ENCODE assay signal across 8 cellular contexts in genomic region chr1:58755468-58755872, GRCh38. TPM values are rescaled to one million over a fixed set of nuclear protein-coding genes. Genes with fewer than 3 reads are reported as not detected.
A peak's percentile ranks its signal among the peaks of the same experiment; 100 is the strongest.
DNase-seq lines count a peak whose midpoint lies in the region; ATAC-seq and TF ChIP-seq lines count a peak whose summit lies in the region.

No MANE protein-coding gene starts in this region.

- peak; percentile 86 for DNase-seq in A673 (ENCODE audit: low spot score)
- peak; percentile 81 for DNase-seq in KBM-7
- DNase-seq in activated B cell treated with CpG ODN at 0.5 μM for 24 hours, result no peak
- DNase-seq in coronary artery (ENCODE audit: low spot score), result peak; percentile 85
- peak; percentile 38 to 60 for DNase-seq in stimulated activated CD8-positive, alpha-beta memory T cell treated with anti-CD3 and anti-CD28 coated beads, Interleukin-7, amount 100 ng/mL, for 48 hours (ENCODE audit: extremely low read depth in 1 of 2, low read depth in 1 of 2)
- DNase-seq in nephron progenitor cell, result no peak

- H3K27ac Mint-ChIP-seq in activated B cell treated with CpG ODN at 0.5 μM for 24 hours, result no peak overlapping the region
- no peak overlapping the region for H3K27ac Mint-ChIP-seq in nephron progenitor cell

- POLR2A ChIA-PET in A673 (lab: Charles Lee; ENCODE audit: low non-redundant PET), result no interaction called here
- POLR2A ChIA-PET in activated B cell treated with CpG ODN at 0.5 μM for 24 hours (lab: Charles Lee), result interaction anchor here (0.6 to 1.8 kb wide), 6 partner anchors 26 to 541 kb away, joined by 3 to 11 read pairs (median 6); partner anchors contain the start of genes FGGY and JUN

- intact Hi-C loops in A673 (cut with micrococcal nuclease; ENCODE audit: unreplicated experiment) (no loop called here), activated B cell treated with CpG ODN at 0.5 μM for 24 hours (cut with micrococcal nuclease) (no loop called here)

- no TSS peak for BruUV-seq in A673 (replicated peaks; lab: Mats Ljungman, UMichigan)

- H3K27me3 Mint-ChIP-seq in activated B cell treated with CpG ODN at 0.5 μM for 24 hours (no peaks in the 10 kb centered on the region), nephron progenitor cell (ENCODE audit: low read depth, poor library complexity) (peaks cover 3% of the 10 kb centered on the region)

- WGBS in mesodermal cell (ENCODE audit: insufficient coverage in 2 of 2), 2 experiments, result 40 to 55% methylated on average over 5 of the region's 6 CpGs

- H3K4me1 Mint-ChIP-seq in activated B cell treated with CpG ODN at 0.5 μM for 24 hours, result peaks cover 13% of the 10 kb centered on the region
- H3K4me1 Mint-ChIP-seq in nephron progenitor cell, result peaks cover 34% of the 10 kb centered on the region

- H3K4me1 ChIP-seq in A673 (ENCODE audit: insufficient read depth, low read length, poor library complexity, severe bottlenecking) (peaks cover 9% of the 10 kb centered on the region), mesodermal cell (ENCODE audit: control insufficient read depth, insufficient read depth, low read length, poor library complexity, severe bottlenecking) (peaks cover 33% of the 10 kb centered on the region)

- ATAC-seq in GM18907 (IDR thresholded peaks at IDR 0.05; ENCODE audit: unreplicated experiment) (peak; percentile 76), activated B cell treated with CpG ODN at 0.5 μM for 24 hours (ENCODE audit: low read depth) (peak; percentile 79)

- no peak overlapping the region for H3K27ac ChIP-seq in A673 (ENCODE audit: low read depth, low read length, poor library complexity, severe bottlenecking)
- H3K27ac ChIP-seq in coronary artery, result peak overlapping the region; percentile 63 to 79
- peak overlapping the region; percentile 96 for H3K27ac ChIP-seq in mesodermal cell (ENCODE audit: low read depth, low read length, severe bottlenecking)

- H3K27me3 ChIP-seq in A673 (replicated peaks; ENCODE audit: insufficient read depth, low read depth, low read length, poor library complexity), result no peaks in the 10 kb centered on the region

- H3K4me3 ChIP-seq in A673 (ENCODE audit: low read depth, low read length, poor library complexity, severe bottlenecking) (no peak overlapping the region), coronary artery (peak overlapping the region; percentile 30), mesodermal cell (ENCODE audit: extremely low read depth, insufficient read depth, low read length, poor library complexity, severe bottlenecking) (no peak overlapping the region)

- H3K36me3 Mint-ChIP-seq in activated B cell treated with CpG ODN at 0.5 μM for 24 hours (ENCODE audit: low read depth), result no peaks in the 10 kb centered on the region
- H3K36me3 Mint-ChIP-seq in nephron progenitor cell (ENCODE audit: low read depth), result no peaks in the 10 kb centered on the region

- TF ChIP-seq CTCF in A673 (conservative IDR thresholded peaks at IDR 0.05; ENCODE audit: low read depth, low read length) (no peak), activated B cell treated with CpG ODN at 0.5 μM for 24 hours (IDR thresholded peaks at IDR 0.05) (no peak), coronary artery (IDR thresholded peaks at IDR 0.05) (no peak), nephron progenitor cell (IDR thresholded peaks at IDR 0.05) (no peak)

- in situ Hi-C loops in KBM-7 (cut with MboI; ENCODE audit: low pct_unique_long_range_greater_than_20kb, low sequenced_read_pairs), result no loop called here

- H3K4me3 Mint-ChIP-seq in activated B cell treated with CpG ODN at 0.5 μM for 24 hours (no peak overlapping the region), nephron progenitor cell (no peak overlapping the region)

- H3K36me3 ChIP-seq in A673 (ENCODE audit: insufficient read depth, low read length, poor library complexity, severe bottlenecking), result no peaks in the 10 kb centered on the region
- H3K36me3 ChIP-seq in mesodermal cell (ENCODE audit: control insufficient read depth, insufficient read depth, low read length), result no peaks in the 10 kb centered on the region

- no peaks in the 10 kb centered on the region for H3K9me3 ChIP-seq in A673 (ENCODE audit: low read depth, low read length, poor library complexity, severe bottlenecking)
- H3K9me3 ChIP-seq in mesodermal cell (ENCODE audit: control insufficient read depth, low read length), result no peaks in the 10 kb centered on the region

- H3K9me3 Mint-ChIP-seq in activated B cell treated with CpG ODN at 0.5 μM for 24 hours (no peaks in the 10 kb centered on the region), nephron progenitor cell (no peaks in the 10 kb centered on the region)

- CTCF ChIA-PET in A673 (lab: Charles Lee), result no interaction called here
- CTCF ChIA-PET in activated B cell treated with CpG ODN at 0.5 μM for 24 hours (lab: Charles Lee), result interaction anchor here (0.6 kb wide), 2 partner anchors 13 to 943 kb away, joined by 3 to 4 read pairs; no protein-coding TSS in a partner anchor

RNA-seq across cellular contexts. Expression of gene JUN, which starts 28.4 kb away (rescaled TPM):
- total RNA-seq in A673 (2021), result 16.9 and 24.9 TPM in 2 replicates
- 35.3 and 36.6 TPM in 2 replicates for total RNA-seq in activated B cell treated with CpG ODN at 0.5 μM for 24 hours
- 40.5 TPM for polyA plus RNA-seq in mesodermal cell (2013, experiment 1 of 2)
- polyA plus RNA-seq in mesodermal cell (2013, experiment 2 of 2), result 35.1 TPM

RNA-seq across cellular contexts. Expression of gene MYSM1, which starts 55.6 kb away (rescaled TPM):
- 38.8 and 45.1 TPM in 2 replicates for total RNA-seq in A673 (2021)
- total RNA-seq in activated B cell treated with CpG ODN at 0.5 μM for 24 hours, result 44.9 and 57.0 TPM in 2 replicates
- polyA plus RNA-seq in mesodermal cell (2013, experiment 1 of 2), result 21.2 TPM
- polyA plus RNA-seq in mesodermal cell (2013, experiment 2 of 2), result 24.6 TPM

Comparison
In these comparisons a context has a peak if more than half of its experiments do, and no peak if none do; other contexts are left out.
1. DNase-seq: peak in A673 (single experiment), KBM-7 (single experiment), coronary artery (single experiment) and stimulated activated CD8-positive, alpha-beta memory T cell treated with anti-CD3 and anti-CD28 coated beads, Interleukin-7, amount 100 ng/mL, for 48 hours (2 of 2); none in activated B cell treated with CpG ODN at 0.5 μM for 24 hours (single experiment) and nephron progenitor cell (single experiment).